Comparison of ENCODE assay signal across 8 cellular contexts in genomic region chr14:35291709-35292050, GRCh38. TPM values are rescaled to one million over a fixed set of nuclear protein-coding genes. Genes with fewer than 3 reads are reported as not detected.
DNase-seq lines count a peak whose midpoint lies in the region; ATAC-seq and TF ChIP-seq lines count a peak whose summit lies in the region.
"Not testable (repeated sequence)": the region's sequence is repeated elsewhere in the genome, so short reads cannot be mapped to it uniquely, and the experiment has no call there.

No MANE protein-coding gene starts in this region.

- not testable (repeated sequence) for ATAC-seq in right cardiac atrium

- intact Hi-C loops in A673 (cut with micrococcal nuclease; ENCODE audit: unreplicated experiment): loop anchor here (5.0 to 10.0 kb wide), 3 partner anchors 59 to 167 kb away; partner anchors contain the start of genes PPP2R3C and PRORP
- intact Hi-C loops in dorsolateral prefrontal cortex (cut with DNase I): loop anchor here (1.0 to 5.0 kb wide), 5 partner anchors 46 to 309 kb away; partner anchors contain the start of genes NFKBIA (in 2 of the 2), PPP2R3C (in 2 of the 2), PRORP (in 2 of the 2) and SRP54 (in 1 of the 2)
- intact Hi-C loops in right cardiac atrium (cut with DNase I): loop anchor here in 2 of 4 donors (2.0 to 5.0 kb wide), 2 partner anchors 111 to 115 kb away; partner anchors contain the start of gene NFKBIA (in 1 of the 2)

- peak overlapping the region; percentile 83 for H3K4me3 ChIP-seq in A673 (ENCODE audit: low read depth, low read length, poor library complexity, severe bottlenecking)
- peak overlapping the region; percentile 93 for H3K4me3 ChIP-seq in HAP-1
- H3K4me3 ChIP-seq in dorsolateral prefrontal cortex: peak overlapping the region; percentile 65 to 99 (median 93)
- H3K4me3 ChIP-seq in right cardiac atrium (ENCODE audit: low read length): peak overlapping the region; percentile 71
- H3K4me3 ChIP-seq in muscle layer of colon (ENCODE audit: low read depth in 1 of 2, low read length in 2 of 2): peak overlapping the region; percentile 64 to 94
- peak overlapping the region; percentile 79 to 99 (median 99) for H3K4me3 ChIP-seq in skeletal muscle tissue (ENCODE audit: low read length in 3 of 3)

- H3K27ac ChIP-seq in A673 (ENCODE audit: low read depth, low read length, poor library complexity, severe bottlenecking) (peak overlapping the region; percentile 90), RWPE1 (peak overlapping the region; percentile 88), dorsolateral prefrontal cortex (peak overlapping the region in 58 of 59 donors; percentile 0 to 98 (median 90)), right cardiac atrium (ENCODE audit: low read length) (peak overlapping the region; percentile 82), muscle layer of colon (ENCODE audit: low read depth, low read length) (peak overlapping the region; percentile 89), skeletal muscle tissue (ENCODE audit: low read depth, low read length) (peak overlapping the region; percentile 94)

- 1% methylated on average over 11 of the region's 11 CpGs for WGBS in right cardiac atrium

- TSS peak; percentile 100 for BruUV-seq in A673 (replicated peaks; lab: Mats Ljungman, UMichigan)

- H3K9me3 ChIP-seq in A673 (ENCODE audit: low read depth, low read length, poor library complexity, severe bottlenecking); HAP-1; right cardiac atrium (ENCODE audit: control insufficient read depth, low read length); muscle layer of colon (ENCODE audit: low read length); skeletal muscle tissue (ENCODE audit: control insufficient read depth in 3 of 3, low read length in 3 of 3): not testable (repeated sequence)

- POLR2A ChIA-PET in A673 (lab: Charles Lee; ENCODE audit: low non-redundant PET): not testable (repeated sequence)
- POLR2A ChIA-PET in RWPE1 (lab: Yijun Ruan, JAX; ENCODE audit: low non-redundant PET): interaction anchor here (0.6 to 1.3 kb wide), 2 partner anchors 105 to 112 kb away, joined by 3 to 5 read pairs; no protein-coding TSS in a partner anchor

- peaks cover 15% of the 10 kb centered on the region for H3K36me3 Mint-ChIP-seq in activated naive CD4-positive, alpha-beta T cell treated with anti-CD3 and anti-CD28 coated beads, Interleukin-2, amount 10 ng/mL, durations not matched to agents 7 days and 5 days

- H3K4me1 ChIP-seq in A673 (ENCODE audit: insufficient read depth, low read length, poor library complexity, severe bottlenecking) (peaks cover 15% of the 10 kb centered on the region), muscle layer of colon (ENCODE audit: insufficient read depth, low read length) (peaks cover 18% of the 10 kb centered on the region), skeletal muscle tissue (ENCODE audit: control insufficient read depth in 3 of 3, insufficient read depth in 3 of 3, low read length in 3 of 3) (peaks cover 21 to 43% (median 26%) of the 10 kb centered on the region in 3 donors)
- H3K4me1 ChIP-seq in HAP-1; right cardiac atrium (ENCODE audit: control insufficient read depth, insufficient read depth, low read length): not testable (repeated sequence)

- DNase-seq in A673 (ENCODE audit: low spot score); HAP-1 (ENCODE audit: low spot score in 2 of 2); RWPE1 (ENCODE audit: low spot score); activated naive CD4-positive, alpha-beta T cell treated with anti-CD3 and anti-CD28 coated beads, Interleukin-2, amount 10 ng/mL, durations not matched to agents 7 days and 5 days; right cardiac atrium: not testable (repeated sequence)
- peak in 1 of 10 donors; percentile 10 for DNase-seq in dorsolateral prefrontal cortex

- in situ Hi-C loops in HAP-1 (cut with MboI; ENCODE audit: low sequenced_read_pairs): not testable (repeated sequence)

- H3K27me3 ChIP-seq in A673 (replicated peaks; ENCODE audit: insufficient read depth, low read depth, low read length, poor library complexity); HAP-1 (ENCODE audit: low read depth); dorsolateral prefrontal cortex; right cardiac atrium (ENCODE audit: control insufficient read depth, insufficient read depth); muscle layer of colon (ENCODE audit: control insufficient read depth in 1 of 2, insufficient read depth in 2 of 2, low read length in 2 of 2); skeletal muscle tissue (ENCODE audit: control insufficient read depth in 3 of 3, insufficient read depth in 3 of 3, low read length in 3 of 3): not testable (repeated sequence)

- H3K36me3 ChIP-seq in A673 (ENCODE audit: insufficient read depth, low read length, poor library complexity, severe bottlenecking); HAP-1 (replicated peaks); muscle layer of colon (ENCODE audit: insufficient read depth, low read length); skeletal muscle tissue (ENCODE audit: control insufficient read depth in 3 of 3, insufficient read depth in 3 of 3, low read length in 3 of 3): not testable (repeated sequence)

- not testable (repeated sequence) for H3K27me3 Mint-ChIP-seq in activated naive CD4-positive, alpha-beta T cell treated with anti-CD3 and anti-CD28 coated beads, Interleukin-2, amount 10 ng/mL, durations not matched to agents 7 days and 5 days

- CTCF ChIA-PET in A673 (lab: Charles Lee) (interaction anchor here (0.6 to 0.8 kb wide), 3 partner anchors 76 to 370 kb away, joined by 3 to 4 read pairs (median 3); no protein-coding TSS in a partner anchor), RWPE1 (lab: Yijun Ruan, JAX) (interaction anchor here (0.6 to 0.8 kb wide), 2 partner anchors 129 to 1859 kb away, joined by 3 read pairs; no protein-coding TSS in a partner anchor)
- CTCF ChIA-PET in activated naive CD4-positive, alpha-beta T cell treated with anti-CD3 and anti-CD28 coated beads, Interleukin-2, amount 10 ng/mL, durations not matched to agents 7 days and 5 days (lab: Charles Lee): interaction anchor here (0.9 to 2.4 kb wide), 4 partner anchors 113 to 169 kb away, joined by 3 to 23 read pairs (median 4); partner anchors contain the start of genes NFKBIA, PPP2R3C and PRORP

- not testable (repeated sequence) for TF ChIP-seq CTCF in A673 (conservative IDR thresholded peaks at IDR 0.05; ENCODE audit: low read depth, low read length); RWPE1 (conservative IDR thresholded peaks at IDR 0.05; ENCODE audit: low read depth)
- TF ChIP-seq CTCF in dorsolateral prefrontal cortex (IDR thresholded peaks at IDR 0.05 in 54 of 56, conservative IDR thresholded peaks at IDR 0.05 in 2 of 56; ENCODE audit: low read depth in 1 of 56, partially characterized antibody in 56 of 56): peak in 1 of 56 donors; percentile 16

- H3K4me3 Mint-ChIP-seq in activated naive CD4-positive, alpha-beta T cell treated with anti-CD3 and anti-CD28 coated beads, Interleukin-2, amount 10 ng/mL, durations not matched to agents 7 days and 5 days: peak overlapping the region; percentile 100

- peaks cover 56% of the 10 kb centered on the region for H3K4me1 Mint-ChIP-seq in activated naive CD4-positive, alpha-beta T cell treated with anti-CD3 and anti-CD28 coated beads, Interleukin-2, amount 10 ng/mL, durations not matched to agents 7 days and 5 days

- H3K27ac Mint-ChIP-seq in activated naive CD4-positive, alpha-beta T cell treated with anti-CD3 and anti-CD28 coated beads, Interleukin-2, amount 10 ng/mL, durations not matched to agents 7 days and 5 days: peak overlapping the region; percentile 95

- H3K9ac ChIP-seq in muscle layer of colon (ENCODE audit: low read length) (peak overlapping the region; percentile 95), skeletal muscle tissue (ENCODE audit: low read depth in 1 of 3, low read length in 3 of 3) (peak overlapping the region; percentile 59 to 84 (median 82))

- H3K9me3 Mint-ChIP-seq in activated naive CD4-positive, alpha-beta T cell treated with anti-CD3 and anti-CD28 coated beads, Interleukin-2, amount 10 ng/mL, durations not matched to agents 7 days and 5 days: not testable (repeated sequence)

RNA-seq across cellular contexts. Expression of gene PSMA6, which starts 0.5 kb away (rescaled TPM):
- total RNA-seq in A673 (2021): 364 and 392 TPM in 2 replicates
- total RNA-seq in dorsolateral prefrontal cortex: 100 to 1,000 TPM in 75 of 120 experiments, 10 to 100 TPM in 45; 60.5 to 148 (median 104) TPM
- 100 to 1,000 TPM; 149 to 175 (median 163) TPM for total RNA-seq in right cardiac atrium
- polyA plus RNA-seq in right cardiac atrium: 193 TPM
- total RNA-seq in skeletal muscle tissue: 230 TPM
